17 cellular contexts compared by ENCODE assay signal in genomic region chr2:144127693-144128092, GRCh38.
DNase-seq lines count a peak whose midpoint lies in the region; ATAC-seq lines count a peak whose summit lies in the region.
"Had no signal": no experiment of that assay in that cellular context is flagged by ENCODE, and none has a peak within 500 bp of the region (broad histone marks: within the 10 kb centered on the region; RNA-seq: fewer than 3 reads in every experiment).

No MANE protein-coding gene starts in this region.

- H3K4me3 Mint-ChIP-seq in activated CD4-positive, alpha-beta memory T cell treated with anti-CD3 and anti-CD28 coated beads for 36 hours = no peak overlapping the region
- no peak overlapping the region for H3K4me3 Mint-ChIP-seq in activated CD4-positive, alpha-beta memory T cell treated with anti-CD3 and anti-CD28 coated beads, Interleukin-2, amount 10 ng/mL, durations not matched to agents 7 days and 5 days
- peak overlapping the region in 1 of 2 donors; percentile 25 for H3K4me3 Mint-ChIP-seq in activated T-cell treated with anti-CD3 and anti-CD28 coated beads, Interleukin-2, amount 50 U/mL, for 72 hours
- H3K4me3 Mint-ChIP-seq in stimulated activated naive CD8-positive, alpha-beta T cell treated with anti-CD3 and anti-CD28 coated beads, Interleukin-15, Interleukin-2, amounts not matched to agents 100 ng/mL and 50 ng/mL, for 24 hours = no peak overlapping the region
- peak overlapping the region in 1 of 2 donors; percentile 59 for H3K4me3 Mint-ChIP-seq in stimulated activated naive CD8-positive, alpha-beta T cell treated with anti-CD3 and anti-CD28 coated beads, Interleukin-15, amount 100 ng/mL, for 72 hours
- H3K4me3 Mint-ChIP-seq: CD14-positive monocyte; CD4-positive, alpha-beta memory T cell; H9 had no signal

- POLR2A ChIA-PET in activated CD4-positive, alpha-beta memory T cell treated with anti-CD3 and anti-CD28 coated beads for 36 hours (lab: Charles Lee) = no interaction called here
- POLR2A ChIA-PET in activated CD4-positive, alpha-beta memory T cell treated with anti-CD3 and anti-CD28 coated beads, Interleukin-2, amount 10 ng/mL, durations not matched to agents 7 days and 5 days (lab: Charles Lee) = no interaction called here

- DNase-seq in activated CD4-positive, alpha-beta memory T cell treated with anti-CD3 and anti-CD28 coated beads for 36 hours = no peak
- DNase-seq in activated CD4-positive, alpha-beta memory T cell treated with anti-CD3 and anti-CD28 coated beads, Interleukin-2, amount 10 ng/mL, durations not matched to agents 7 days and 5 days = no peak
- no peak for DNase-seq in activated T-cell treated with anti-CD3 and anti-CD28 coated beads, Interleukin-2, amount 50 U/mL, for 72 hours
- no peak for DNase-seq in activated T-cell treated with anti-CD3 and anti-CD28 coated beads for 4 hours
- no peak for DNase-seq in stimulated activated naive CD8-positive, alpha-beta T cell treated with anti-CD3 and anti-CD28 coated beads, Interleukin-15, Interleukin-2, amounts not matched to agents 100 U/mL and 50 U/mL, for 24 hours
- DNase-seq in stimulated activated naive CD8-positive, alpha-beta T cell treated with anti-CD3 and anti-CD28 coated beads, Interleukin-15, amount 100 ng/mL, for 72 hours = no peak
- no peak for DNase-seq in SIG-M5 (lab: John Stamatoyannopoulos, UW)
- DNase-seq: 8988T; Calu3; CD4-positive, alpha-beta memory T cell; DND-41; EL; H9 had no signal

- H3K4me1 Mint-ChIP-seq in activated CD4-positive, alpha-beta memory T cell treated with anti-CD3 and anti-CD28 coated beads for 36 hours (ENCODE audit: low read depth) = peaks cover 28% of the 10 kb centered on the region
- H3K4me1 Mint-ChIP-seq in activated CD4-positive, alpha-beta memory T cell treated with anti-CD3 and anti-CD28 coated beads, Interleukin-2, amount 10 ng/mL, durations not matched to agents 7 days and 5 days = peaks cover 26% of the 10 kb centered on the region
- peaks cover 25% of the 10 kb centered on the region for H3K4me1 Mint-ChIP-seq in activated T-cell treated with anti-CD3 and anti-CD28 coated beads, Interleukin-2, amount 50 U/mL, for 72 hours (ENCODE audit: low read depth)
- peaks cover 40% of the 10 kb centered on the region for H3K4me1 Mint-ChIP-seq in stimulated activated naive CD8-positive, alpha-beta T cell treated with anti-CD3 and anti-CD28 coated beads, Interleukin-15, Interleukin-2, amounts not matched to agents 100 ng/mL and 50 ng/mL, for 24 hours (ENCODE audit: low read depth)
- peaks cover 4% of the 10 kb centered on the region for H3K4me1 Mint-ChIP-seq in stimulated activated naive CD8-positive, alpha-beta T cell treated with anti-CD3 and anti-CD28 coated beads, Interleukin-15, amount 100 ng/mL, for 72 hours
- H3K4me1 Mint-ChIP-seq: CD14-positive monocyte; CD4-positive, alpha-beta memory T cell; H9 had no signal

- peak in 1 of 2 donors; percentile 45 for ATAC-seq in activated T-cell treated with anti-CD3 and anti-CD28 coated beads, Interleukin-2, amount 50 U/mL, for 72 hours (replicated peaks in 1 of 2)
- ATAC-seq in stimulated activated naive CD8-positive, alpha-beta T cell treated with anti-CD3 and anti-CD28 coated beads, Interleukin-15, Interleukin-2, amounts not matched to agents 100 U/mL and 50 U/mL, for 24 hours = no peak
- ATAC-seq in stimulated activated naive CD8-positive, alpha-beta T cell treated with anti-CD3 and anti-CD28 coated beads, Interleukin-15, amount 100 ng/mL, for 72 hours = peak; percentile 51
- ATAC-seq: GM12878, HepG2 had no signal

- CTCF ChIA-PET in activated CD4-positive, alpha-beta memory T cell treated with anti-CD3 and anti-CD28 coated beads for 36 hours (lab: Charles Lee) = no interaction called here
- CTCF ChIA-PET in activated CD4-positive, alpha-beta memory T cell treated with anti-CD3 and anti-CD28 coated beads, Interleukin-2, amount 10 ng/mL, durations not matched to agents 7 days and 5 days (lab: Charles Lee) = no interaction called here

- H3K27me3 Mint-ChIP-seq in activated CD4-positive, alpha-beta memory T cell treated with anti-CD3 and anti-CD28 coated beads for 36 hours = no peaks in the 10 kb centered on the region
- no peaks in the 10 kb centered on the region for H3K27me3 Mint-ChIP-seq in activated CD4-positive, alpha-beta memory T cell treated with anti-CD3 and anti-CD28 coated beads, Interleukin-2, amount 10 ng/mL, durations not matched to agents 7 days and 5 days
- H3K27me3 Mint-ChIP-seq in activated T-cell treated with anti-CD3 and anti-CD28 coated beads, Interleukin-2, amount 50 U/mL, for 72 hours (ENCODE audit: low read depth) = no peaks in the 10 kb centered on the region
- H3K27me3 Mint-ChIP-seq in stimulated activated naive CD8-positive, alpha-beta T cell treated with anti-CD3 and anti-CD28 coated beads, Interleukin-15, Interleukin-2, amounts not matched to agents 100 ng/mL and 50 ng/mL, for 24 hours = no peaks in the 10 kb centered on the region
- H3K27me3 Mint-ChIP-seq in stimulated activated naive CD8-positive, alpha-beta T cell treated with anti-CD3 and anti-CD28 coated beads, Interleukin-15, amount 100 ng/mL, for 72 hours = no peaks in the 10 kb centered on the region
- H3K27me3 Mint-ChIP-seq: CD4-positive, alpha-beta memory T cell had no signal

- no peaks in the 10 kb centered on the region for H3K9me3 Mint-ChIP-seq in activated CD4-positive, alpha-beta memory T cell treated with anti-CD3 and anti-CD28 coated beads for 36 hours
- H3K9me3 Mint-ChIP-seq in activated CD4-positive, alpha-beta memory T cell treated with anti-CD3 and anti-CD28 coated beads, Interleukin-2, amount 10 ng/mL, durations not matched to agents 7 days and 5 days = peaks cover 2% of the 10 kb centered on the region
- peaks cover 0 to 3% of the 10 kb centered on the region in 2 donors for H3K9me3 Mint-ChIP-seq in activated T-cell treated with anti-CD3 and anti-CD28 coated beads, Interleukin-2, amount 50 U/mL, for 72 hours
- peaks cover 5% of the 10 kb centered on the region for H3K9me3 Mint-ChIP-seq in stimulated activated naive CD8-positive, alpha-beta T cell treated with anti-CD3 and anti-CD28 coated beads, Interleukin-15, Interleukin-2, amounts not matched to agents 100 ng/mL and 50 ng/mL, for 24 hours
- peaks cover 6 to 11% of the 10 kb centered on the region in 2 donors for H3K9me3 Mint-ChIP-seq in stimulated activated naive CD8-positive, alpha-beta T cell treated with anti-CD3 and anti-CD28 coated beads, Interleukin-15, amount 100 ng/mL, for 72 hours
- H3K9me3 Mint-ChIP-seq: H9 had no signal

- peak overlapping the region; percentile 46 for H3K27ac Mint-ChIP-seq in activated CD4-positive, alpha-beta memory T cell treated with anti-CD3 and anti-CD28 coated beads for 36 hours
- H3K27ac Mint-ChIP-seq in activated CD4-positive, alpha-beta memory T cell treated with anti-CD3 and anti-CD28 coated beads, Interleukin-2, amount 10 ng/mL, durations not matched to agents 7 days and 5 days = no peak overlapping the region
- peak overlapping the region; percentile 81 for H3K27ac Mint-ChIP-seq in activated T-cell treated with anti-CD3 and anti-CD28 coated beads, Interleukin-2, amount 50 U/mL, for 72 hours
- peak overlapping the region; percentile 75 for H3K27ac Mint-ChIP-seq in stimulated activated naive CD8-positive, alpha-beta T cell treated with anti-CD3 and anti-CD28 coated beads, Interleukin-15, Interleukin-2, amounts not matched to agents 100 ng/mL and 50 ng/mL, for 24 hours
- peak overlapping the region in 1 of 2 donors; percentile 91 for H3K27ac Mint-ChIP-seq in stimulated activated naive CD8-positive, alpha-beta T cell treated with anti-CD3 and anti-CD28 coated beads, Interleukin-15, amount 100 ng/mL, for 72 hours
- H3K27ac Mint-ChIP-seq: CD14-positive monocyte; CD4-positive, alpha-beta memory T cell had no signal

- intact Hi-C loops in activated CD4-positive, alpha-beta memory T cell treated with anti-CD3 and anti-CD28 coated beads for 36 hours (cut with micrococcal nuclease) = loop anchor here (1.0 to 5.0 kb wide), 2 partner anchors 198 to 430 kb away; no protein-coding TSS in a partner anchor

- peaks cover 3% of the 10 kb centered on the region for H3K36me3 Mint-ChIP-seq in activated CD4-positive, alpha-beta memory T cell treated with anti-CD3 and anti-CD28 coated beads for 36 hours
- peaks cover 18% of the 10 kb centered on the region for H3K36me3 Mint-ChIP-seq in activated CD4-positive, alpha-beta memory T cell treated with anti-CD3 and anti-CD28 coated beads, Interleukin-2, amount 10 ng/mL, durations not matched to agents 7 days and 5 days (ENCODE audit: low read depth)
- H3K36me3 Mint-ChIP-seq in activated T-cell treated with anti-CD3 and anti-CD28 coated beads, Interleukin-2, amount 50 U/mL, for 72 hours (ENCODE audit: insufficient read depth in 2 of 2) = peaks cover 2% of the 10 kb centered on the region in 2 donors
- H3K36me3 Mint-ChIP-seq in stimulated activated naive CD8-positive, alpha-beta T cell treated with anti-CD3 and anti-CD28 coated beads, Interleukin-15, Interleukin-2, amounts not matched to agents 100 ng/mL and 50 ng/mL, for 24 hours (ENCODE audit: low read depth) = peaks cover 28% of the 10 kb centered on the region
